In genomic region chr2:127054604-127054930, GRCh38 we compare ENCODE assay signal across 21 cellular contexts.
"Had no signal": no experiment of that assay in that cellular context is flagged by ENCODE, and none has a peak within 500 bp of the region (broad histone marks: within the 10 kb centered on the region; RNA-seq: fewer than 3 reads in every experiment).

No MANE protein-coding gene starts in this region.

- H3K27me3 Mint-ChIP-seq: activated CD4-positive, alpha-beta memory T cell treated with anti-CD3 and anti-CD28 coated beads for 36 hours; activated CD8-positive, alpha-beta memory T cell treated with anti-CD3 and anti-CD28 coated beads, Interleukin-2, amount 10 ng/mL, durations not matched to agents 7 days and 5 days; activated naive CD4-positive, alpha-beta T cell treated with anti-CD3 and anti-CD28 coated beads, Interleukin-2, amount 10 ng/mL, durations not matched to agents 7 days and 5 days; naive thymus-derived CD4-positive, alpha-beta T cell; T-cell had no signal

- H3K27ac ChIP-seq: body of pancreas, foreskin keratinocyte, neutrophil, skin epidermis, upper lobe of left lung, VCaP had no signal

- ATAC-seq: activated CD8-positive, alpha-beta memory T cell treated with anti-CD3 and anti-CD28 coated beads, Interleukin-2, amount 10 ng/mL, durations not matched to agents 7 days and 5 days; foreskin keratinocyte; naive thymus-derived CD4-positive, alpha-beta T cell; T-cell had no signal

- DNase-seq: activated CD4-positive, alpha-beta memory T cell treated with anti-CD3 and anti-CD28 coated beads for 36 hours; activated CD8-positive, alpha-beta memory T cell treated with anti-CD3 and anti-CD28 coated beads, Interleukin-2, amount 10 ng/mL, durations not matched to agents 7 days and 5 days; activated naive CD4-positive, alpha-beta T cell treated with anti-CD3 and anti-CD28 coated beads, Interleukin-2, amount 10 ng/mL, durations not matched to agents 7 days and 5 days; activated T-cell treated with anti-CD3 and anti-CD28 coated beads, Interleukin-2, amount 50 U/mL, for 1 hour; amniotic stem cell; central memory CD4-positive, alpha-beta T cell; cortex of kidney; effector CD8-positive, alpha-beta T cell; foreskin keratinocyte; mammary epithelial cell; naive thymus-derived CD4-positive, alpha-beta T cell; stimulated activated CD4-positive, alpha-beta T cell treated with anti-CD3 and anti-CD28 coated beads, Interleukin-4, amount 100 ng/mL, for 24 hours; stimulated activated naive CD4-positive, alpha-beta T cell treated with Interleukin-2 at 50 U/mL for 16 hours; T-helper 9 cell had no signal

- H3K9me3 Mint-ChIP-seq: activated CD4-positive, alpha-beta memory T cell treated with anti-CD3 and anti-CD28 coated beads for 36 hours; activated naive CD4-positive, alpha-beta T cell treated with anti-CD3 and anti-CD28 coated beads, Interleukin-2, amount 10 ng/mL, durations not matched to agents 7 days and 5 days; activated T-helper 2 cell treated with anti-CD3 and anti-CD28 coated beads, Interferon-gamma antibody, Interleukin-2, Interleukin-4, amounts not matched to agents 10 μg/mL and 5 μg/mL and 100 μg/mL, durations not matched to agents 14 hours and 24 hours and 36 hours; T-cell had no signal

- H3K4me3 Mint-ChIP-seq: activated CD4-positive, alpha-beta memory T cell treated with anti-CD3 and anti-CD28 coated beads for 36 hours; activated CD8-positive, alpha-beta memory T cell treated with anti-CD3 and anti-CD28 coated beads, Interleukin-2, amount 10 ng/mL, durations not matched to agents 7 days and 5 days; activated naive CD4-positive, alpha-beta T cell treated with anti-CD3 and anti-CD28 coated beads, Interleukin-2, amount 10 ng/mL, durations not matched to agents 7 days and 5 days; naive thymus-derived CD4-positive, alpha-beta T cell; T-cell had no signal

- H3K27ac Mint-ChIP-seq: activated CD4-positive, alpha-beta memory T cell treated with anti-CD3 and anti-CD28 coated beads for 36 hours; activated CD8-positive, alpha-beta memory T cell treated with anti-CD3 and anti-CD28 coated beads, Interleukin-2, amount 10 ng/mL, durations not matched to agents 7 days and 5 days; activated naive CD4-positive, alpha-beta T cell treated with anti-CD3 and anti-CD28 coated beads, Interleukin-2, amount 10 ng/mL, durations not matched to agents 7 days and 5 days; activated T-helper 2 cell treated with anti-CD3 and anti-CD28 coated beads, Interferon-gamma antibody, Interleukin-2, Interleukin-4, amounts not matched to agents 10 μg/mL and 5 μg/mL and 100 μg/mL, durations not matched to agents 14 hours and 24 hours and 36 hours; T-cell had no signal
